ENCODE assay signal across 8 cellular contexts in genomic region chr11:75532200-75532972, GRCh38. TPM values are rescaled to one million over a fixed set of nuclear protein-coding genes. Genes with fewer than 3 reads are reported as not detected.
DNase-seq lines count a peak whose midpoint lies in the region; TF ChIP-seq lines count a peak whose summit lies in the region.

No MANE protein-coding gene starts in this region.

- H3K27me3 ChIP-seq in SJSA1 (replicated peaks): no peaks in the 10 kb centered on the region
- H3K27me3 ChIP-seq in parathyroid adenoma (ENCODE audit: control insufficient read depth, insufficient read depth, low read length): no peaks in the 10 kb centered on the region

- H3K36me3 ChIP-seq in SJSA1 (no peaks in the 10 kb centered on the region), parathyroid adenoma (ENCODE audit: control insufficient read depth, insufficient read depth, low read length) (no peaks in the 10 kb centered on the region)

- H3K9me3 ChIP-seq in SJSA1 (replicated peaks) (no peaks in the 10 kb centered on the region), parathyroid adenoma (ENCODE audit: control insufficient read depth, low read length) (no peaks in the 10 kb centered on the region)

- no peak overlapping the region for H3K27ac ChIP-seq in SJSA1
- H3K27ac ChIP-seq in parathyroid adenoma: no peak overlapping the region

- H2AFZ ChIP-seq in parathyroid adenoma: no peak overlapping the region

- H3K4me3 ChIP-seq in SJSA1: no peak overlapping the region
- H3K4me3 ChIP-seq in parathyroid adenoma (ENCODE audit: low read depth, low read length): no peak overlapping the region

- peak; percentile 64 for TF ChIP-seq CTCF in parathyroid adenoma (IDR thresholded peaks at IDR 0.05)

- H3K4me2 ChIP-seq in parathyroid adenoma (ENCODE audit: low read length): no peak overlapping the region

- H3K79me2 ChIP-seq in parathyroid adenoma: no peaks in the 10 kb centered on the region

- no peak overlapping the region for H3K9ac ChIP-seq in parathyroid adenoma

- H3K4me1 ChIP-seq in SJSA1 (replicated peaks) (no peaks in the 10 kb centered on the region), parathyroid adenoma (no peaks in the 10 kb centered on the region)

- DNase-seq in GDM1 (lab: John Stamatoyannopoulos, UW) (peak; percentile 38), M059J (ENCODE audit: low read depth) (peak; percentile 66), SJSA1 (ENCODE audit: low read depth in 1 of 2, low spot score in 2 of 2) (peak; percentile 29 to 52), germinal center (ENCODE audit: low spot score) (peak; percentile 82), ureter (ENCODE audit: low spot score) (peak; percentile 76), amniotic stem cell (lab: John Stamatoyannopoulos, UW) (no peak)
- DNase-seq in activated T-helper 9 cell treated with anti-CD3 and anti-CD28 coated beads, Interleukin-2, amount 50 U/mL, for 16 hours (ENCODE audit: low read depth): peak; percentile 72

RNA-seq across cellular contexts. Expression of gene GDPD5, which starts 6.6 kb away (rescaled TPM):
- 8.0 and 13.8 TPM in 2 replicates for total RNA-seq in M059J (2014; rRNA removed; shearing (Covaris generic))
- 2.5 and 4.9 TPM in 2 replicates for total RNA-seq in SJSA1 (2014; rRNA removed; shearing (Covaris generic))
- 14.9 TPM for total RNA-seq in ureter

RNA-seq across cellular contexts. Expression of gene SERPINH1, which starts 29.7 kb away (rescaled TPM):
- total RNA-seq in M059J (2014; rRNA removed; shearing (Covaris generic)): 369 and 512 TPM in 2 replicates
- total RNA-seq in SJSA1 (2014; rRNA removed; shearing (Covaris generic)): 638 and 816 TPM in 2 replicates
- 109 TPM for total RNA-seq in ureter
